ENCODE assay signal across 15 cellular contexts in the genomic region with DNA sequence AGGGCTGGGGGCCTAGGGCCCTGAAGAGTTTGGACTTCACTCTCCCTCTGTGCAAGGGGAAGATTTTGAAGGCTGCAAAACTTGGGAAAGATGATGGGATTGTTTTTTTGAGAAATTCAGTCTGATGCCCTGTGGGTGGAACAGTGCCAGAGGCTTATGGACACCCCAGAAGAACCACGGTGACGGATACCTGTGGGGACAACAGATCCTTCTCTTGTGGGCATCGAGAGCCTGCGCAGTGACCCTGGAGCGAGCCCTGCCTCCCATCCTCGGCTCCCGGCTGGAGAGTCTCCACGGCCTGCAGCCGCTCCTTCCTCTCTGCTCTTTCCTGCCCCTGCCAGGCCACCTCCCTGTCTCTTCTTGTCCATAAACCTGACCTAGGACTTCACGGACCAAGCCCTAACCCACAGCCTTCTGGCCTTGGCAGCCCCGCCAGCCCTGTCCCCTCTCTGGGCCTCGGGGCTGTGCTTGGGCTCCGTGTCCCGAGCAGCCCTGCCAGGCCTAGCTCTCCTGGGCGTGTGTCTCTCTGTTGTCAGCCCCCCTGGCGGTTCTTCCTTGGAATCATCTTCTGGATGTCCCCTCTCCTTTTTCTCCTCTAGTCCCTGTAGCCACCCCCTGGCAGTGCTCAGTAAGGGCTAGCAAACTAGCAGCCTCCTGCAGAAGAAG.
A peak's percentile ranks its signal among the peaks of the same experiment; 100 is the strongest.
DNase-seq lines count a peak whose midpoint lies in the region; ATAC-seq and TF ChIP-seq lines count a peak whose summit lies in the region.
"Had no signal": no experiment of that assay in that cellular context is flagged by ENCODE, and none has a peak within 500 bp of the region (broad histone marks: within the 10 kb centered on the region; RNA-seq: fewer than 3 reads in every experiment).

No MANE protein-coding gene starts in this region.

- no peaks in the 10 kb centered on the region for H3K27me3 ChIP-seq in NT2/D1 (ENCODE audit: insufficient read depth, insufficient read length)
- no peaks in the 10 kb centered on the region for H3K27me3 ChIP-seq in right lobe of liver
- H3K27me3 ChIP-seq in stomach smooth muscle (ENCODE audit: control insufficient read depth in 1 of 2, insufficient read depth in 2 of 2, low read length in 2 of 2) = no peaks in the 10 kb centered on the region

- no peak for TF ChIP-seq CTCF in right lobe of liver (IDR thresholded peaks at IDR 0.05)

- H3K27me3 Mint-ChIP-seq in activated T-cell treated with anti-CD3 and anti-CD28 coated beads, Interleukin-2, amount 50 U/mL, for 4 hours (ENCODE audit: low read depth) = no peaks in the 10 kb centered on the region
- H3K27me3 Mint-ChIP-seq: CD8-positive, alpha-beta memory T cell had no signal

- H3K4me1 ChIP-seq in NT2/D1 (ENCODE audit: insufficient read depth, insufficient read length) (peaks cover 10% of the 10 kb centered on the region), right lobe of liver (no peaks in the 10 kb centered on the region), stomach smooth muscle (ENCODE audit: control insufficient read depth, insufficient read depth, low read length) (peaks cover 9% of the 10 kb centered on the region)

- H3K9me3 Mint-ChIP-seq in activated T-cell treated with anti-CD3 and anti-CD28 coated beads, Interleukin-2, amount 50 U/mL, for 4 hours = peaks cover 6% of the 10 kb centered on the region
- H3K9me3 Mint-ChIP-seq: CD8-positive, alpha-beta memory T cell had no signal

- H3K36me3 Mint-ChIP-seq in activated T-cell treated with anti-CD3 and anti-CD28 coated beads, Interleukin-2, amount 50 U/mL, for 4 hours (ENCODE audit: insufficient read depth) = peaks cover 7% of the 10 kb centered on the region
- H3K36me3 Mint-ChIP-seq: CD8-positive, alpha-beta memory T cell had no signal

- H3K9me3 ChIP-seq in NT2/D1 (ENCODE audit: insufficient read depth, low read length) (no peaks in the 10 kb centered on the region), right lobe of liver (peaks cover 0 to 3% (median 0%) of the 10 kb centered on the region in 4 donors), stomach smooth muscle (ENCODE audit: control insufficient read depth in 2 of 2, low read length in 2 of 2) (peaks cover 0 to 2% of the 10 kb centered on the region in 2 donors)

- TF ChIP-seq POLR2A in right lobe of liver (IDR thresholded peaks at IDR 0.05) = no peak

- H3K4me3 Mint-ChIP-seq in activated T-cell treated with anti-CD3 and anti-CD28 coated beads, Interleukin-2, amount 50 U/mL, for 4 hours = no peak overlapping the region
- H3K4me3 Mint-ChIP-seq: CD8-positive, alpha-beta memory T cell had no signal

- H3K36me3 ChIP-seq in NT2/D1 (ENCODE audit: insufficient read depth, insufficient read length, low read length) = no peaks in the 10 kb centered on the region
- H3K36me3 ChIP-seq in right lobe of liver = no peaks in the 10 kb centered on the region
- no peaks in the 10 kb centered on the region for H3K36me3 ChIP-seq in stomach smooth muscle (ENCODE audit: control insufficient read depth in 2 of 2, insufficient read depth in 2 of 2, low read length in 2 of 2)

- H3K4me3 ChIP-seq in NT2/D1 (ENCODE audit: insufficient read length, low read depth) (no peak overlapping the region), right lobe of liver (no peak overlapping the region), stomach smooth muscle (ENCODE audit: low read length in 2 of 2) (no peak overlapping the region)

- H3K9ac ChIP-seq in NT2/D1 (ENCODE audit: insufficient read length, low read depth) (peak overlapping the region; percentile 62), stomach smooth muscle (ENCODE audit: low read length in 2 of 2) (no peak overlapping the region)
- H3K9ac ChIP-seq: KMS-11 had no signal

- H3K27ac ChIP-seq in right lobe of liver = no peak overlapping the region
- H3K27ac ChIP-seq in stomach smooth muscle (ENCODE audit: low read length) = peak overlapping the region; percentile 11
- H3K27ac ChIP-seq: KMS-11 had no signal

- no peaks in the 10 kb centered on the region for H3K4me1 Mint-ChIP-seq in activated T-cell treated with anti-CD3 and anti-CD28 coated beads, Interleukin-2, amount 50 U/mL, for 4 hours (ENCODE audit: low read depth)

- ATAC-seq in esophagus mucosa (peak; percentile 17), right lobe of liver (peak; percentile 22 to 37 (median 30))
- no peak for ATAC-seq in activated T-cell treated with anti-CD3 and anti-CD28 coated beads, Interleukin-2, amount 50 U/mL, for 4 hours

- DNase-seq in NT2/D1 (ENCODE audit: low read depth, low spot score) (no peak), right lobe of liver (peak in 1 of 3 donors; percentile 43), NCI-H128 (lab: John Stamatoyannopoulos, UW; ENCODE audit: unreplicated experiment) (no peak), DMS53 (lab: John Stamatoyannopoulos, UW) (no peak), anterior cingulate cortex (lab: John Stamatoyannopoulos, UW) (no peak)
- no peak for DNase-seq in activated T-cell treated with anti-CD3 and anti-CD28 coated beads, Interleukin-2, amount 50 U/mL, for 4 hours
- DNase-seq: activated CD4-positive, alpha-beta T cell treated with anti-CD3 and anti-CD28 coated beads, Interleukin-2, amount 50 U/mL, for 1 hour; activated gamma-delta T cell; kidney; NCI-H1930; T-helper 1 cell had no signal

- intact Hi-C loops in right lobe of liver (cut with DNase I) = no loop called here

- 76% methylated on average over 6 of the region's 16 CpGs for WGBS in right lobe of liver (ENCODE audit: insufficient coverage, low coverage, low lambda C conversion rate, missing lambda C conversion rate)

Comparison
In these comparisons a context has a peak if more than half of its experiments do, and no peak if none do; other contexts are left out.
1. ATAC-seq: peak in esophagus mucosa (single experiment) and right lobe of liver (4 of 4); none in activated T-cell treated with anti-CD3 and anti-CD28 coated beads, Interleukin-2, amount 50 U/mL, for 4 hours (0 of 2).